9 cellular contexts compared by ENCODE assay signal in genomic region chr1:156676820-156677615, GRCh38. TPM values are rescaled to one million over a fixed set of nuclear protein-coding genes. Genes with fewer than 3 reads are reported as not detected.
DNase-seq lines count a peak whose midpoint lies in the region; ATAC-seq and TF ChIP-seq lines count a peak whose summit lies in the region.
"Had no signal": no experiment of that assay in that cellular context is flagged by ENCODE, and none has a peak within 500 bp of the region (broad histone marks: within the 10 kb centered on the region; RNA-seq: fewer than 3 reads in every experiment).

Gene NES, minus strand, starts transcription at chr1:156677407. Its CDS starts 143 bp downstream, at chr1:156677264.

- no peaks in the 10 kb centered on the region for H3K9me3 ChIP-seq in Caco-2
- H3K9me3 ChIP-seq in lung (ENCODE audit: control insufficient read depth in 2 of 2, insufficient read depth in 1 of 2, low read length in 1 of 2): no peaks in the 10 kb centered on the region
- no peaks in the 10 kb centered on the region for H3K9me3 ChIP-seq in thyroid gland

- peak within 1 kb of the TSS; percentile 86 for H3K4me3 Mint-ChIP-seq in Caco-2 (ENCODE audit: unreplicated experiment)

- H3K36me3 ChIP-seq in Caco-2 (ENCODE audit: control insufficient read depth, insufficient read depth, low read length): no peaks in the 10 kb centered on the region
- H3K36me3 ChIP-seq in lung (ENCODE audit: control insufficient read depth in 2 of 2, insufficient read depth in 2 of 2, low read length in 2 of 2): peaks cover 0 to 5% of the 10 kb centered on the region in 2 donors
- no peaks in the 10 kb centered on the region for H3K36me3 ChIP-seq in thyroid gland

- H3K27me3 ChIP-seq in Caco-2 (replicated peaks; ENCODE audit: control insufficient read depth, insufficient read depth, low read length) (0 out of 2 replicates have a peak, but pooled peaks cover 2% of the 10 kb centered on the region), dorsolateral prefrontal cortex (peaks cover 0 to 13% (median 0%) of the 10 kb centered on the region in 45 donors), lung (ENCODE audit: control insufficient read depth, insufficient read depth) (no peaks in the 10 kb centered on the region), thyroid gland (peaks cover 8% of the 10 kb centered on the region)

- no peaks in the 10 kb centered on the region for H3K9me3 Mint-ChIP-seq in Caco-2 (ENCODE audit: unreplicated experiment)

- POLR2A ChIA-PET in Caco-2 (lab: Charles Lee): interaction anchor here (0.5 to 2.3 kb wide), 12 partner anchors 12 to 186 kb away, joined by 3 to 28 read pairs (median 4); partner anchors contain the start of genes CRABP2, ISG20L2, METTL25B and MRPL24

- no peak for TF ChIP-seq CTCF in Caco-2 (IDR thresholded peaks at IDR 0.05; ENCODE audit: insufficient read depth in 1 of 2, low read depth in 1 of 2, low read length in 1 of 2, severe bottlenecking in 1 of 2, unreplicated experiment in 1 of 2)
- peak in 3 of 56 donors; percentile 6 to 28 (median 9) for TF ChIP-seq CTCF in dorsolateral prefrontal cortex (IDR thresholded peaks at IDR 0.05 in 54 of 56, conservative IDR thresholded peaks at IDR 0.05 in 2 of 56; ENCODE audit: low read depth in 1 of 56, partially characterized antibody in 56 of 56)
- no peak for TF ChIP-seq CTCF in lung (IDR thresholded peaks at IDR 0.05; ENCODE audit: control extremely low read depth, extremely low read depth)
- no peak for TF ChIP-seq CTCF in thyroid gland (IDR thresholded peaks at IDR 0.05)

- TF ChIP-seq POLR2A in thyroid gland (IDR thresholded peaks at IDR 0.05): no peak

- DNase-seq in Caco-2 (peak; percentile 83 to 87), NCI-H1694 treated with DMSO at 0.1 percent for 48 hours (lab: John Stamatoyannopoulos, UW) (peak; percentile 22), dorsolateral prefrontal cortex (peak in 5 of 10 donors; percentile 43 to 74 (median 61)), lung (ENCODE audit: low spot score) (no peak), thyroid gland (peak in 1 of 2 donors; percentile 25), CD1c-positive myeloid dendritic cell (ENCODE audit: extremely low spot score) (no peak), GF-D8 (lab: John Stamatoyannopoulos, UW) (no peak), germinal center (ENCODE audit: low spot score) (no peak)

- H3K4me1 Mint-ChIP-seq in Caco-2 (ENCODE audit: low read depth, unreplicated experiment): no peaks in the 10 kb centered on the region

- 1% methylated on average over 53 to 70 of the region's 70 CpGs for WGBS in lung, 2 donors
- WGBS in thyroid gland, 2 donors: 0 to 2% methylated on average over 8 to 58 of the region's 70 CpGs

- TSS peak; percentile 64 for BruUV-seq in Caco-2 (replicated peaks; lab: Mats Ljungman, UMichigan)

- H3K4me3 ChIP-seq in Caco-2 (ENCODE audit: low read depth, low read length) (peak within 1 kb of the TSS; percentile 69), dorsolateral prefrontal cortex (peak within 1 kb of the TSS; percentile 20 to 68 (median 49)), lung (peak within 1 kb of the TSS; percentile 54), thyroid gland (replicated peaks in 1 of 3) (peak within 1 kb of the TSS in 2 of 3 donors; percentile 19 to 23)

- H3K27ac ChIP-seq in dorsolateral prefrontal cortex (peak within 1 kb of the TSS in 56 of 59 donors; percentile 4 to 86 (median 70)), lung (ENCODE audit: low read depth in 1 of 2, low read length in 1 of 2) (peak within 1 kb of the TSS; percentile 42 to 94), thyroid gland (peak within 1 kb of the TSS in 2 of 3 donors; percentile 46 to 50)
- H3K27ac ChIP-seq: KMS-11 had no signal

- intact Hi-C loops in Caco-2 (cut with micrococcal nuclease; ENCODE audit: unreplicated experiment) (no loop called here), dorsolateral prefrontal cortex (cut with DNase I) (loop anchor here (1.0 to 5.0 kb wide), 2 partner anchors 17 to 50 kb away; no protein-coding TSS in a partner anchor), thyroid gland (cut with DNase I) (no loop called here)

- ATAC-seq in lung (ENCODE audit: insufficient read depth, low FRiP score): peak; percentile 48

- peaks cover 6% of the 10 kb centered on the region for H3K36me3 Mint-ChIP-seq in Caco-2 (ENCODE audit: insufficient read depth, unreplicated experiment)

- H3K4me1 ChIP-seq in Caco-2 (peaks cover 21% of the 10 kb centered on the region; the same call in 1 of the 2 replicates), lung (ENCODE audit: control insufficient read depth in 2 of 2, insufficient read depth in 2 of 2, low read length in 2 of 2) (peaks cover 6 to 8% of the 10 kb centered on the region in 2 donors), thyroid gland (peaks cover 8 to 12% of the 10 kb centered on the region in 2 donors)

- H3K27ac Mint-ChIP-seq in Caco-2 (ENCODE audit: unreplicated experiment): peak within 1 kb of the TSS; percentile 75

- CTCF ChIA-PET in Caco-2 (lab: Charles Lee): interaction anchor here (0.6 to 3.5 kb wide), 24 partner anchors 10 to 324 kb away, joined by 3 to 61 read pairs (median 5); partner anchors contain the start of genes CRABP2, HAPLN2, LRRC71 and MRPL24

- peaks cover 8% of the 10 kb centered on the region for H3K27me3 Mint-ChIP-seq in Caco-2 (ENCODE audit: insufficient read depth, unreplicated experiment)

RNA-seq across cellular contexts. Expression of gene NES, which starts in this region (rescaled TPM):
- total RNA-seq in Caco-2 (2022) (18.0 and 22.7 TPM in 2 replicates), dorsolateral prefrontal cortex (10 to 100 TPM in 116 of 120 experiments, 1 to 10 TPM in 4; 6.0 to 31.4 (median 15.6) TPM), lung (10 to 100 TPM; 37.3 to 57.4 TPM), thyroid gland (10 to 100 TPM in 2 of 4 donors, 1 to 10 TPM in 2; 4.3 to 10.4 (median 9.0) TPM)
- polyA plus RNA-seq in lung: 10 to 100 TPM; 17.6 to 31.1 TPM

Comparison
In these comparisons a context has a peak if more than half of its experiments do, and no peak if none do; other contexts are left out.
1. DNase-seq: peak in Caco-2 (2 of 2) and NCI-H1694 treated with DMSO at 0.1 percent for 48 hours (single experiment); none in lung (single experiment), CD1c-positive myeloid dendritic cell (single experiment), GF-D8 (single experiment) and germinal center (single experiment).
2. intact Hi-C loops: an anchor here in dorsolateral prefrontal cortex (1.0 to 5.0 kb wide); none called in Caco-2 and thyroid gland.
3. Peak in every context shown above with its lines, with median percentiles within 50 percentile points of each other: H3K4me3 ChIP-seq and H3K27ac ChIP-seq.